8 cellular contexts compared by ENCODE assay signal in genomic region chr3:129027544-129027880, GRCh38.
DNase-seq lines count a peak whose midpoint lies in the region; ATAC-seq lines count a peak whose summit lies in the region.

No MANE protein-coding gene starts in this region.

- peak overlapping the region; percentile 18 for H3K4me3 Mint-ChIP-seq in T-helper 2 cell treated with Interferon-gamma antibody and Interleukin-4, amounts not matched to agents 5 μg/mL and 100 μg/mL, for 36 hours
- H3K4me3 Mint-ChIP-seq in stimulated activated naive B cell treated with anti-CD40 and anti-IgM and Interleukin-4, amounts not matched to agents 10 μg/mL and 1 μg/mL and 100 μg/mL, for 72 hours = peak overlapping the region in 1 of 2 donors; percentile 78

- H3K9me3 ChIP-seq in SK-N-MC (ENCODE audit: low read depth, low read length) = no peaks in the 10 kb centered on the region
- H3K9me3 ChIP-seq in iPS-18a (ENCODE audit: control insufficient read depth, low read depth, low read length) = no peaks in the 10 kb centered on the region

- H3K9ac ChIP-seq in SK-N-MC (ENCODE audit: insufficient read length) (peak overlapping the region; percentile 77), iPS-18a (ENCODE audit: low read length) (no peak overlapping the region)

- no peaks in the 10 kb centered on the region for H3K4me1 ChIP-seq in iPS-18a (ENCODE audit: control insufficient read depth, low read depth, low read length)

- H3K36me3 Mint-ChIP-seq in T-helper 2 cell treated with Interferon-gamma antibody and Interleukin-4, amounts not matched to agents 5 μg/mL and 100 μg/mL, for 36 hours (ENCODE audit: low read depth) = no peaks in the 10 kb centered on the region
- H3K36me3 Mint-ChIP-seq in stimulated activated naive B cell treated with anti-CD40 and anti-IgM and Interleukin-4, amounts not matched to agents 10 μg/mL and 1 μg/mL and 100 μg/mL, for 72 hours = no peaks in the 10 kb centered on the region

- peaks cover 12% of the 10 kb centered on the region for H3K4me1 Mint-ChIP-seq in T-helper 2 cell treated with Interferon-gamma antibody and Interleukin-4, amounts not matched to agents 5 μg/mL and 100 μg/mL, for 36 hours (ENCODE audit: low read depth)
- peaks cover 5 to 7% of the 10 kb centered on the region in 2 donors for H3K4me1 Mint-ChIP-seq in stimulated activated naive B cell treated with anti-CD40 and anti-IgM and Interleukin-4, amounts not matched to agents 10 μg/mL and 1 μg/mL and 100 μg/mL, for 72 hours

- no peaks in the 10 kb centered on the region for H3K9me3 Mint-ChIP-seq in T-helper 2 cell treated with Interferon-gamma antibody and Interleukin-4, amounts not matched to agents 5 μg/mL and 100 μg/mL, for 36 hours
- no peaks in the 10 kb centered on the region for H3K9me3 Mint-ChIP-seq in stimulated activated naive B cell treated with anti-CD40 and anti-IgM and Interleukin-4, amounts not matched to agents 10 μg/mL and 1 μg/mL and 100 μg/mL, for 72 hours

- DNase-seq in T-helper 2 cell treated with Interferon-gamma antibody and Interleukin-4, amounts not matched to agents 5 μg/mL and 100 μg/mL, for 36 hours (ENCODE audit: low spot score) = no peak
- DNase-seq in T-helper 2 cell (no peak), SK-N-MC (ENCODE audit: low read depth, low spot score) (no peak), DMS 273 treated with DMSO at 0.1 percent for 48 hours (lab: John Stamatoyannopoulos, UW) (no peak)
- no peak for DNase-seq in stimulated activated naive B cell treated with anti-CD40 and anti-IgM and Interleukin-4, amounts not matched to agents 10 μg/mL and 1 μg/mL and 100 μg/mL, for 72 hours
- DNase-seq in activated CD4-positive, alpha-beta T cell treated with anti-CD3 and anti-CD28 coated beads for 48 hours = no peak

- peak overlapping the region; percentile 89 for H3K27ac ChIP-seq in SK-N-MC
- H3K27ac ChIP-seq in iPS-18a (ENCODE audit: low read length) = no peak overlapping the region

- ATAC-seq in stimulated activated naive B cell treated with anti-CD40 and anti-IgM and Interleukin-4, amounts not matched to agents 10 μg/mL and 1 μg/mL and 100 μg/mL, for 72 hours (replicated peaks) = no peak
- ATAC-seq in GM18519 (IDR thresholded peaks at IDR 0.05; ENCODE audit: low FRiP score, unreplicated experiment) = no peak

- H3K4me3 ChIP-seq in SK-N-MC (peak overlapping the region; percentile 79), iPS-18a (ENCODE audit: low read length) (peak overlapping the region; percentile 32)

- no peak overlapping the region for H3K27ac Mint-ChIP-seq in T-helper 2 cell treated with Interferon-gamma antibody and Interleukin-4, amounts not matched to agents 5 μg/mL and 100 μg/mL, for 36 hours
- peak overlapping the region; percentile 21 for H3K27ac Mint-ChIP-seq in stimulated activated naive B cell treated with anti-CD40 and anti-IgM and Interleukin-4, amounts not matched to agents 10 μg/mL and 1 μg/mL and 100 μg/mL, for 72 hours

- H3K27me3 ChIP-seq in iPS-18a (ENCODE audit: control insufficient read depth, insufficient read depth, low read length) = peaks cover 24% of the 10 kb centered on the region

- peaks cover 3% of the 10 kb centered on the region for H3K27me3 Mint-ChIP-seq in T-helper 2 cell treated with Interferon-gamma antibody and Interleukin-4, amounts not matched to agents 5 μg/mL and 100 μg/mL, for 36 hours (ENCODE audit: low read depth)
- peaks cover 0 to 5% of the 10 kb centered on the region in 2 donors for H3K27me3 Mint-ChIP-seq in stimulated activated naive B cell treated with anti-CD40 and anti-IgM and Interleukin-4, amounts not matched to agents 10 μg/mL and 1 μg/mL and 100 μg/mL, for 72 hours

- H3K36me3 ChIP-seq in SK-N-MC (ENCODE audit: insufficient read depth, low read length) = no peaks in the 10 kb centered on the region
- no peaks in the 10 kb centered on the region for H3K36me3 ChIP-seq in iPS-18a (ENCODE audit: control insufficient read depth, low read depth, low read length)
